Comparison of ENCODE assay signal across 20 cellular contexts in genomic region chr3:108201258-108201657, GRCh38. TPM values are rescaled to one million over a fixed set of nuclear protein-coding genes. Genes with fewer than 3 reads are reported as not detected.
DNase-seq lines count a peak whose midpoint lies in the region; ATAC-seq and TF ChIP-seq lines count a peak whose summit lies in the region.
"Had no signal": no experiment of that assay in that cellular context is flagged by ENCODE, and none has a peak within 500 bp of the region (broad histone marks: within the 10 kb centered on the region; RNA-seq: fewer than 3 reads in every experiment).

No MANE protein-coding gene starts in this region.

- H3K4me1 Mint-ChIP-seq in activated CD8-positive, alpha-beta T cell treated with anti-CD3 and anti-CD28 coated beads for 36 hours (ENCODE audit: low read depth), result peaks cover 21% of the 10 kb centered on the region
- peaks cover 2% of the 10 kb centered on the region for H3K4me1 Mint-ChIP-seq in activated CD8-positive, alpha-beta T cell treated with anti-CD3 and anti-CD28 coated beads, Interleukin-2, amount 10 ng/mL, durations not matched to agents 7 days and 5 days (ENCODE audit: low read depth)
- H3K4me1 Mint-ChIP-seq in HFFc6 (ENCODE audit: low read depth), result peaks cover 33% of the 10 kb centered on the region
- peaks cover 36% of the 10 kb centered on the region for H3K4me1 Mint-ChIP-seq in memory B cell
- H3K4me1 Mint-ChIP-seq: CD14-positive monocyte had no signal

- peaks cover 23% of the 10 kb centered on the region for H3K36me3 Mint-ChIP-seq in activated CD8-positive, alpha-beta T cell treated with anti-CD3 and anti-CD28 coated beads for 36 hours (ENCODE audit: low read depth)
- H3K36me3 Mint-ChIP-seq in activated CD8-positive, alpha-beta T cell treated with anti-CD3 and anti-CD28 coated beads, Interleukin-2, amount 10 ng/mL, durations not matched to agents 7 days and 5 days (ENCODE audit: low read depth), result peaks cover 13% of the 10 kb centered on the region
- H3K36me3 Mint-ChIP-seq in HFFc6 (ENCODE audit: low read depth) (peaks cover 14% of the 10 kb centered on the region), memory B cell (peaks cover 36% of the 10 kb centered on the region)

- H3K27me3 Mint-ChIP-seq in activated CD8-positive, alpha-beta T cell treated with anti-CD3 and anti-CD28 coated beads for 36 hours, result no peaks in the 10 kb centered on the region
- H3K27me3 Mint-ChIP-seq in activated CD8-positive, alpha-beta T cell treated with anti-CD3 and anti-CD28 coated beads, Interleukin-2, amount 10 ng/mL, durations not matched to agents 7 days and 5 days (ENCODE audit: low read depth), result no peaks in the 10 kb centered on the region
- H3K27me3 Mint-ChIP-seq in HFFc6 (ENCODE audit: insufficient read depth) (no peaks in the 10 kb centered on the region), memory B cell (no peaks in the 10 kb centered on the region)

- no peaks in the 10 kb centered on the region for H3K9me3 Mint-ChIP-seq in activated CD8-positive, alpha-beta T cell treated with anti-CD3 and anti-CD28 coated beads for 36 hours
- no peaks in the 10 kb centered on the region for H3K9me3 Mint-ChIP-seq in activated CD8-positive, alpha-beta T cell treated with anti-CD3 and anti-CD28 coated beads, Interleukin-2, amount 10 ng/mL, durations not matched to agents 7 days and 5 days (ENCODE audit: insufficient read depth)
- no peaks in the 10 kb centered on the region for H3K9me3 Mint-ChIP-seq in HFFc6
- no peaks in the 10 kb centered on the region for H3K9me3 Mint-ChIP-seq in memory B cell
- H3K9me3 Mint-ChIP-seq: CD14-positive monocyte had no signal

- POLR2A ChIA-PET in activated CD8-positive, alpha-beta T cell treated with anti-CD3 and anti-CD28 coated beads for 36 hours (lab: Charles Lee), result interaction anchor here (0.6 to 1.2 kb wide), 3 partner anchors 30 to 208 kb away, joined by 3 read pairs; no protein-coding TSS in a partner anchor
- POLR2A ChIA-PET in activated CD8-positive, alpha-beta T cell treated with anti-CD3 and anti-CD28 coated beads, Interleukin-2, amount 10 ng/mL, durations not matched to agents 7 days and 5 days (lab: Charles Lee), result interaction anchor here (0.7 kb wide), 1 partner anchor 238 kb away, joined by 3 read pairs; no protein-coding TSS in a partner anchor

- H3K4me3 ChIP-seq in AG10803 (ENCODE audit: low read length), result no peak overlapping the region

- no peak overlapping the region for H3K27ac Mint-ChIP-seq in activated CD8-positive, alpha-beta T cell treated with anti-CD3 and anti-CD28 coated beads for 36 hours
- H3K27ac Mint-ChIP-seq in activated CD8-positive, alpha-beta T cell treated with anti-CD3 and anti-CD28 coated beads, Interleukin-2, amount 10 ng/mL, durations not matched to agents 7 days and 5 days, result no peak overlapping the region
- H3K27ac Mint-ChIP-seq in HFFc6 (peak overlapping the region; percentile 33; the same call in 1 of the 2 replicates), memory B cell (peak overlapping the region; percentile 84)
- H3K27ac Mint-ChIP-seq: CD14-positive monocyte had no signal

- peak; percentile 67 for ATAC-seq in activated CD8-positive, alpha-beta T cell treated with anti-CD3 and anti-CD28 coated beads for 36 hours
- ATAC-seq in activated CD8-positive, alpha-beta T cell treated with anti-CD3 and anti-CD28 coated beads, Interleukin-2, amount 10 ng/mL, durations not matched to agents 7 days and 5 days, result no peak
- ATAC-seq in memory B cell (ENCODE audit: low read depth), result no peak

- no peak for DNase-seq in activated CD8-positive, alpha-beta T cell treated with anti-CD3 and anti-CD28 coated beads for 36 hours
- no peak for DNase-seq in activated CD8-positive, alpha-beta T cell treated with anti-CD3 and anti-CD28 coated beads, Interleukin-2, amount 10 ng/mL, durations not matched to agents 7 days and 5 days
- DNase-seq in AG10803 (ENCODE audit: low read depth), result peak; percentile 34
- no peak for DNase-seq in HFFc6
- no peak for DNase-seq in memory B cell (ENCODE audit: low spot score in 2 of 2)
- no peak for DNase-seq in hepatic stellate cell (ENCODE audit: low spot score)
- no peak for DNase-seq in NCI-H1417 treated with DMSO at 0.1 percent for 48 hours (lab: John Stamatoyannopoulos, UW)
- no peak for DNase-seq in dedifferentiated amniotic fluid mesenchymal stem cell (ENCODE audit: extremely low spot score)
- DNase-seq: 8988T; DMS53; KG1; NCI-H1092; NCI-H1436 treated with DMSO at 0.1 percent for 48 hours; NCI-H1930; NCI-H226; NCI-H510A treated with DMSO at 0.1 percent for 48 hours; NCI-H774; NK-92 treated with Interleukin-12 subunit alpha and Interleukin-12 subunit beta, amount 100 ng/mL, for 24 hours; SHP77 treated with DMSO at 0.1 percent for 48 hours had no signal

- CTCF ChIA-PET in activated CD8-positive, alpha-beta T cell treated with anti-CD3 and anti-CD28 coated beads for 36 hours (lab: Charles Lee), result interaction anchor here (0.8 kb wide), 1 partner anchor 30 kb away, joined by 3 read pairs; no protein-coding TSS in a partner anchor
- CTCF ChIA-PET in activated CD8-positive, alpha-beta T cell treated with anti-CD3 and anti-CD28 coated beads, Interleukin-2, amount 10 ng/mL, durations not matched to agents 7 days and 5 days (lab: Charles Lee), result interaction anchor here (1.1 kb wide), 1 partner anchor 31 kb away, joined by 4 read pairs; no protein-coding TSS in a partner anchor

- H3K4me3 Mint-ChIP-seq in activated CD8-positive, alpha-beta T cell treated with anti-CD3 and anti-CD28 coated beads for 36 hours, result no peak overlapping the region
- H3K4me3 Mint-ChIP-seq in activated CD8-positive, alpha-beta T cell treated with anti-CD3 and anti-CD28 coated beads, Interleukin-2, amount 10 ng/mL, durations not matched to agents 7 days and 5 days, result no peak overlapping the region
- no peak overlapping the region for H3K4me3 Mint-ChIP-seq in HFFc6
- H3K4me3 Mint-ChIP-seq in memory B cell, result no peak overlapping the region
- H3K4me3 Mint-ChIP-seq: CD14-positive monocyte had no signal

- intact Hi-C loops in activated CD8-positive, alpha-beta T cell treated with anti-CD3 and anti-CD28 coated beads for 36 hours (cut with micrococcal nuclease), result no loop called here

- TF ChIP-seq CTCF in activated CD8-positive, alpha-beta T cell treated with anti-CD3 and anti-CD28 coated beads for 36 hours (IDR thresholded peaks at IDR 0.05), result no peak
- TF ChIP-seq CTCF in AG10803 (conservative IDR thresholded peaks at IDR 0.05; ENCODE audit: low read length) (no peak), HFFc6 (IDR thresholded peaks at IDR 0.05) (no peak)

RNA-seq across cellular contexts. Expression of gene IFT57, which starts 21.0 kb away (rescaled TPM):
- total RNA-seq in activated CD8-positive, alpha-beta T cell treated with anti-CD3 and anti-CD28 coated beads for 36 hours, result 10 to 100 TPM; 30.9 to 35.3 TPM
- total RNA-seq in activated CD8-positive, alpha-beta T cell treated with anti-CD3 and anti-CD28 coated beads, Interleukin-2, amount 10 ng/mL, durations not matched to agents 7 days and 5 days, result 10 to 100 TPM; 23.9 to 25.5 TPM
- total RNA-seq in HFFc6 (2021; fragmentation: NEBNext Ultra II Directional; extraction: Animal tissue kit (Norgen Biotek cat#: 25700)), result 10 to 100 TPM; 53.6 to 65.3 (median 58.7) TPM

Comparison
In these comparisons a context has a peak if more than half of its experiments do, and no peak if none do; other contexts are left out.
1. H3K27ac Mint-ChIP-seq: peak in HFFc6 (single experiment) and memory B cell (single experiment); none in activated CD8-positive, alpha-beta T cell treated with anti-CD3 and anti-CD28 coated beads for 36 hours (single experiment) and activated CD8-positive, alpha-beta T cell treated with anti-CD3 and anti-CD28 coated beads, Interleukin-2, amount 10 ng/mL, durations not matched to agents 7 days and 5 days (single experiment).